8 cellular contexts compared by ENCODE assay signal in genomic region chr7:127391591-127392181, GRCh38. TPM values are rescaled to one million over a fixed set of nuclear protein-coding genes. Genes with fewer than 3 reads are reported as not detected.
A peak's percentile ranks its signal among the peaks of the same experiment; 100 is the strongest.
DNase-seq lines count a peak whose midpoint lies in the region; ATAC-seq and TF ChIP-seq lines count a peak whose summit lies in the region.

No MANE protein-coding gene starts in this region.

- H3K9ac ChIP-seq in BLaER1 (peak overlapping the region; percentile 90), iPS-20b (ENCODE audit: low read depth, low read length) (peak overlapping the region; percentile 59; the same call in 1 of the 2 replicates)

- DNase-seq in body of pancreas (peak; percentile 28 to 45 (median 37)), occipital lobe (lab: John Stamatoyannopoulos, UW) (no peak)
- DNase-seq in stimulated activated CD4-positive, alpha-beta T cell treated with anti-CD3 and anti-CD28 coated beads, Interleukin-1b, Interleukin-23, amount 100 ng/mL, for 4 hours (ENCODE audit: low read depth in 2 of 2) = peak; percentile 31 to 41

- TF ChIP-seq CTCF in body of pancreas (IDR thresholded peaks at IDR 0.05) = peak in 1 of 7 experiments; percentile 4

- peak overlapping the region; percentile 99 for H3K4me3 Mint-ChIP-seq in T-helper 1 cell treated with Interleukin-12 subunit alpha and Interleukin-12 subunit beta and Interleukin-4 antibody, amounts not matched to agents 30 μg/mL and 1 μg/mL, for 36 hours

- TF ChIP-seq POLR2A in body of pancreas (IDR thresholded peaks at IDR 0.05) = no peak

- peak overlapping the region; percentile 92 for H3K4me2 ChIP-seq in BLaER1

- peaks cover 9% of the 10 kb centered on the region for H3K27me3 Mint-ChIP-seq in T-helper 1 cell treated with Interleukin-12 subunit alpha and Interleukin-12 subunit beta and Interleukin-4 antibody, amounts not matched to agents 30 μg/mL and 1 μg/mL, for 36 hours (ENCODE audit: low read depth)

- H3K27ac ChIP-seq in BLaER1 (peak overlapping the region; percentile 94), body of pancreas (peak overlapping the region; percentile 88 to 99 (median 97)), iPS-20b (ENCODE audit: low read length) (no peak overlapping the region)

- intact Hi-C loops in body of pancreas (cut with DNase I) = no loop called here

- H4K20me1 ChIP-seq in BLaER1 = peaks cover 55% of the 10 kb centered on the region

- H3K36me3 ChIP-seq in BLaER1 = peaks cover 26% of the 10 kb centered on the region
- H3K36me3 ChIP-seq in body of pancreas (replicated peaks in 1 of 2; ENCODE audit: insufficient read depth in 1 of 2, low read depth in 2 of 2) = no peaks in the 10 kb centered on the region
- H3K36me3 ChIP-seq in iPS-20b (ENCODE audit: insufficient read depth, low read depth, low read length) = peaks cover 3% of the 10 kb centered on the region; the same call in 1 of the 2 replicates

- WGBS in body of pancreas, 2 donors = 0 to 1% methylated on average over 9 to 66 of the region's 66 CpGs

- ATAC-seq in GM19035 (IDR thresholded peaks at IDR 0.05; ENCODE audit: unreplicated experiment) (peak; percentile 49), HG03159 (IDR thresholded peaks at IDR 0.05; ENCODE audit: unreplicated experiment) (peak; percentile 45), body of pancreas (peak; percentile 56)

- peak overlapping the region; percentile 98 for H3K27ac Mint-ChIP-seq in T-helper 1 cell treated with Interleukin-12 subunit alpha and Interleukin-12 subunit beta and Interleukin-4 antibody, amounts not matched to agents 30 μg/mL and 1 μg/mL, for 36 hours

- H3K27me3 ChIP-seq in BLaER1 = no peaks in the 10 kb centered on the region
- no peaks in the 10 kb centered on the region for H3K27me3 ChIP-seq in body of pancreas
- H3K27me3 ChIP-seq in iPS-20b (ENCODE audit: insufficient read depth, low read length) = peaks cover 63% of the 10 kb centered on the region

- peak overlapping the region; percentile 82 for H3K4me3 ChIP-seq in BLaER1
- H3K4me3 ChIP-seq in body of pancreas = peak overlapping the region; percentile 89 to 99
- peak overlapping the region; percentile 92 for H3K4me3 ChIP-seq in iPS-20b (ENCODE audit: low read length)

- H3K9me3 Mint-ChIP-seq in T-helper 1 cell treated with Interleukin-12 subunit alpha and Interleukin-12 subunit beta and Interleukin-4 antibody, amounts not matched to agents 30 μg/mL and 1 μg/mL, for 36 hours = no peaks in the 10 kb centered on the region

- H3K4me1 ChIP-seq in BLaER1 (peaks cover 36% of the 10 kb centered on the region), body of pancreas (peaks cover 25% of the 10 kb centered on the region), iPS-20b (ENCODE audit: insufficient read depth, low read length) (peaks cover 4% of the 10 kb centered on the region; the same call in 1 of the 2 replicates)

- no peaks in the 10 kb centered on the region for H3K9me3 ChIP-seq in BLaER1
- H3K9me3 ChIP-seq in body of pancreas = no peaks in the 10 kb centered on the region
- H3K9me3 ChIP-seq in iPS-20b (ENCODE audit: insufficient read depth, low read depth, low read length) = no peaks in the 10 kb centered on the region

- H3K4me1 Mint-ChIP-seq in T-helper 1 cell treated with Interleukin-12 subunit alpha and Interleukin-12 subunit beta and Interleukin-4 antibody, amounts not matched to agents 30 μg/mL and 1 μg/mL, for 36 hours (ENCODE audit: low read depth) = peaks cover 52% of the 10 kb centered on the region

- peaks cover 41% of the 10 kb centered on the region for H3K36me3 Mint-ChIP-seq in T-helper 1 cell treated with Interleukin-12 subunit alpha and Interleukin-12 subunit beta and Interleukin-4 antibody, amounts not matched to agents 30 μg/mL and 1 μg/mL, for 36 hours (ENCODE audit: low read depth)

RNA-seq across cellular contexts. Expression of gene ZNF800, which starts 0.8 kb away (rescaled TPM):
- 10 to 100 TPM; 20.0 to 23.7 TPM for total RNA-seq in body of pancreas
- total RNA-seq in occipital lobe = 51.0 TPM
